ENCODE assay signal across 15 cellular contexts in the genomic region with DNA sequence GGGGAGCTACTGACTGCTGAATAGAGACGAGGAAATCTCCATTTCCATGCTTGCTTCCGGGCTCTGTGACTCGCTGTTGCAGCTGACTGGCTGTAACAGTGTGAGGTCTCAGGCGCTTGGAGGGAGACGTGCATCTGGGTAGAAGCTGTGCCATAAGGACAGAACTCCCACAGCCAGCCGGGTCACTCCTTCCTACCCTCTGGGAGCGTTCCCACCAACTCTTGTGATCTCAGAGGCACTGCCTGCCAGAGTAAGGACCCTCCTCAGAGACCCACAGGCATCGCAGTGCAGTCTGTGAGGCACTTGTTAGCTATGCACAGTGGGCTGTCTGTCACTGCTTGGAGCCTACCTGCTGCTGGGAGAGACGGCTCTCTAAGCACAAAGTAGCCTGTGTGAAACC.
DNase-seq lines count a peak whose midpoint lies in the region; ATAC-seq, FAIRE-seq and TF ChIP-seq lines count a peak whose summit lies in the region.
"Had no signal": no experiment of that assay in that cellular context is flagged by ENCODE, and none has a peak within 500 bp of the region (broad histone marks: within the 10 kb centered on the region; RNA-seq: fewer than 3 reads in every experiment).

No MANE protein-coding gene starts in this region.

- H3K27me3 Mint-ChIP-seq in activated T-helper 17 cell treated with anti-CD3 and anti-CD28 coated beads, Interleukin-2, amount 50 U/mL, for 72 hours: peaks cover 4% of the 10 kb centered on the region
- H3K27me3 Mint-ChIP-seq in CD14-positive monocyte (ENCODE audit: low read depth in 3 of 3): peaks cover 0 to 3% (median 2%) of the 10 kb centered on the region in 3 donors

- H3K36me3 ChIP-seq in A673 (ENCODE audit: insufficient read depth, low read length, poor library complexity, severe bottlenecking): no peaks in the 10 kb centered on the region
- H3K36me3 ChIP-seq in HepG2 (replicated peaks in 1 of 2; ENCODE audit: control insufficient read depth in 1 of 2, insufficient read depth in 2 of 2, low read length in 2 of 2): no peaks in the 10 kb centered on the region
- H3K36me3 ChIP-seq: gastroesophageal sphincter, SJSA1, thoracic aorta had no signal

- intact Hi-C loops in A673 (cut with micrococcal nuclease; ENCODE audit: unreplicated experiment): no loop called here
- intact Hi-C loops in HepG2 (cut with micrococcal nuclease; ENCODE audit: unreplicated experiment): loop anchor here (10.0 kb wide), 1 partner anchor 167 kb away; no protein-coding TSS in a partner anchor
- intact Hi-C loops in CD14-positive monocyte (cut with micrococcal nuclease): no loop called here

- H2AFZ ChIP-seq in HepG2 (ENCODE audit: low read length): no peak overlapping the region

- H3K9me3 ChIP-seq in A673 (ENCODE audit: low read depth, low read length, poor library complexity, severe bottlenecking) (no peaks in the 10 kb centered on the region), HepG2 (ENCODE audit: low read length) (no peaks in the 10 kb centered on the region)
- H3K9me3 ChIP-seq: gastroesophageal sphincter, thoracic aorta had no signal

- TF ChIP-seq EP300 in HepG2 (IDR thresholded peaks at IDR 0.05; ENCODE audit: low read depth in 2 of 2, low read length in 2 of 2): no peak
- TF ChIP-seq EP300 in HepG2 (CRISPR knock-in tag; IDR thresholded peaks at IDR 0.05; ENCODE audit: borderline replicate concordance): no peak

- peak; percentile 83 for ATAC-seq in HG02798 (IDR thresholded peaks at IDR 0.05; ENCODE audit: poor library complexity, unreplicated experiment)
- no peak for ATAC-seq in activated T-helper 17 cell treated with anti-CD3 and anti-CD28 coated beads, Interleukin-2, amount 50 U/mL, for 72 hours (replicated peaks)
- peak; percentile 79 for ATAC-seq in HepG2
- ATAC-seq in GM19452 (IDR thresholded peaks at IDR 0.05; ENCODE audit: unreplicated experiment): no peak
- no peak for ATAC-seq in HG03039 (IDR thresholded peaks at IDR 0.05; ENCODE audit: unreplicated experiment)
- ATAC-seq: gastroesophageal sphincter had no signal

- no peaks in the 10 kb centered on the region for H4K20me1 ChIP-seq in HepG2 (ENCODE audit: insufficient read depth, low read length)

- H3K4me3 ChIP-seq in A673 (ENCODE audit: low read depth, low read length, poor library complexity, severe bottlenecking) (no peak overlapping the region), HepG2 (replicated peaks in 1 of 3; ENCODE audit: insufficient read depth in 1 of 3, low read depth in 2 of 3, low read length in 3 of 3) (peak overlapping the region in 1 of 3 experiments; percentile 11; a peak in 1 of 6 replicates)
- H3K4me3 ChIP-seq: gastroesophageal sphincter, SJSA1, thoracic aorta had no signal

- DNase-seq in A673 (ENCODE audit: low spot score) (peak; percentile 35), HepG2 (ENCODE audit: low spot score) (no peak), CD14-positive monocyte (ENCODE audit: low spot score) (no peak), NCI-H82 (lab: John Stamatoyannopoulos, UW) (no peak)
- DNase-seq: 8988T; NCI-H2081 treated with DMSO at 0.1 percent for 48 hours; stimulated activated CD4-positive, alpha-beta T cell treated with anti-CD3 and anti-CD28 coated beads, Interleukin-1b, Interleukin-23, amount 100 ng/mL, for 48 hours had no signal

- H3K36me3 Mint-ChIP-seq in activated T-helper 17 cell treated with anti-CD3 and anti-CD28 coated beads, Interleukin-2, amount 50 U/mL, for 72 hours (ENCODE audit: low read depth): no peaks in the 10 kb centered on the region
- H3K36me3 Mint-ChIP-seq in CD14-positive monocyte: no peaks in the 10 kb centered on the region

- no peak for TF ChIP-seq POLR2A in HepG2 (IDR thresholded peaks at IDR 0.05; ENCODE audit: insufficient read depth in 1 of 2, low read depth in 2 of 2, low read length in 2 of 2)

- 15% methylated on average over 5 of the region's 9 CpGs for WGBS in HepG2 (ENCODE audit: low lambda C conversion rate)

- no peaks in the 10 kb centered on the region for H3K27me3 ChIP-seq in A673 (replicated peaks; ENCODE audit: insufficient read depth, low read depth, low read length, poor library complexity)
- H3K27me3 ChIP-seq in HepG2 (ENCODE audit: control insufficient read depth in 1 of 2, insufficient read depth in 2 of 2, low read length in 2 of 2): peaks cover 0 to 8% of the 10 kb centered on the region in 2 experiments; a peak in 1 of 5 replicates
- H3K27me3 ChIP-seq: gastroesophageal sphincter, SJSA1 had no signal

- FAIRE-seq in HepG2 (lab: Jason Lieb, UNC): no peak
- FAIRE-seq: bronchial epithelial cell had no signal

- POLR2A ChIA-PET in A673 (lab: Charles Lee; ENCODE audit: low non-redundant PET): no interaction called here
- POLR2A ChIA-PET in HepG2 (lab: Yijun Ruan, JAX): no interaction called here

- CTCF ChIA-PET in A673 (lab: Charles Lee): no interaction called here
- CTCF ChIA-PET in HepG2 (lab: Yijun Ruan, JAX; ENCODE audit: low intra/inter-chr PET ratio, low total read pairs): no interaction called here

- BruUV-seq in A673 (replicated peaks; lab: Mats Ljungman, UMichigan) (no TSS peak), HepG2 (replicated peaks; lab: Mats Ljungman, UMichigan) (no TSS peak)

- H3K4me1 Mint-ChIP-seq in activated T-helper 17 cell treated with anti-CD3 and anti-CD28 coated beads, Interleukin-2, amount 50 U/mL, for 72 hours: no peaks in the 10 kb centered on the region
- H3K4me1 Mint-ChIP-seq in CD14-positive monocyte: no peaks in the 10 kb centered on the region

- H3K4me2 ChIP-seq in HepG2 (ENCODE audit: low read depth, low read length): peak overlapping the region; percentile 41

- TF ChIP-seq CTCF in A673 (conservative IDR thresholded peaks at IDR 0.05; ENCODE audit: low read depth, low read length) (no peak), HepG2 (CRISPR knock-in tag; IDR thresholded peaks at IDR 0.05) (no peak), CD14-positive monocyte (IDR thresholded peaks at IDR 0.05) (no peak)

- no peak overlapping the region for H3K9ac ChIP-seq in HepG2 (ENCODE audit: insufficient read depth, low read depth, low read length)

- H3K27ac Mint-ChIP-seq in activated T-helper 17 cell treated with anti-CD3 and anti-CD28 coated beads, Interleukin-2, amount 50 U/mL, for 72 hours: no peak overlapping the region
- no peak overlapping the region for H3K27ac Mint-ChIP-seq in CD14-positive monocyte

- H3K9me3 Mint-ChIP-seq in activated T-helper 17 cell treated with anti-CD3 and anti-CD28 coated beads, Interleukin-2, amount 50 U/mL, for 72 hours: no peaks in the 10 kb centered on the region
- peaks cover 0 to 17% (median 8%) of the 10 kb centered on the region in 7 donors for H3K9me3 Mint-ChIP-seq in CD14-positive monocyte

- H3K4me1 ChIP-seq in A673 (ENCODE audit: insufficient read depth, low read length, poor library complexity, severe bottlenecking) (no peaks in the 10 kb centered on the region), HepG2 (ENCODE audit: insufficient read depth, low read length) (peaks cover 15% of the 10 kb centered on the region; the same call in 1 of the 2 replicates)
- H3K4me1 ChIP-seq: gastroesophageal sphincter, SJSA1 had no signal

- in situ Hi-C loops in HepG2 (cut with HindIII; ENCODE audit: extremely low pct_ligation_motif_present, low pct_unique_long_range_greater_than_20kb): no loop called here

- H3K27ac ChIP-seq in A673 (ENCODE audit: low read depth, low read length, poor library complexity, severe bottlenecking): no peak overlapping the region
- no peak overlapping the region for H3K27ac ChIP-seq in HepG2 (ENCODE audit: extremely low read length, insufficient read depth, low read length)
- H3K27ac ChIP-seq: gastroesophageal sphincter, SJSA1, thoracic aorta had no signal

- H3K79me2 ChIP-seq in HepG2 (ENCODE audit: insufficient read depth, low read length): no peaks in the 10 kb centered on the region

- H3K4me3 Mint-ChIP-seq in activated T-helper 17 cell treated with anti-CD3 and anti-CD28 coated beads, Interleukin-2, amount 50 U/mL, for 72 hours: peak overlapping the region; percentile 22
- H3K4me3 Mint-ChIP-seq in CD14-positive monocyte: no peak overlapping the region

- no peak for TF ChIP-seq RAD21 in HepG2 (CRISPR knock-in tag; IDR thresholded peaks at IDR 0.05)

TF ChIP-seq in HepG2, 621 proteins besides CTCF, POLR2A, EP300 and RAD21 (continues in another document):
- TF ChIP-seq, protein P1, sequence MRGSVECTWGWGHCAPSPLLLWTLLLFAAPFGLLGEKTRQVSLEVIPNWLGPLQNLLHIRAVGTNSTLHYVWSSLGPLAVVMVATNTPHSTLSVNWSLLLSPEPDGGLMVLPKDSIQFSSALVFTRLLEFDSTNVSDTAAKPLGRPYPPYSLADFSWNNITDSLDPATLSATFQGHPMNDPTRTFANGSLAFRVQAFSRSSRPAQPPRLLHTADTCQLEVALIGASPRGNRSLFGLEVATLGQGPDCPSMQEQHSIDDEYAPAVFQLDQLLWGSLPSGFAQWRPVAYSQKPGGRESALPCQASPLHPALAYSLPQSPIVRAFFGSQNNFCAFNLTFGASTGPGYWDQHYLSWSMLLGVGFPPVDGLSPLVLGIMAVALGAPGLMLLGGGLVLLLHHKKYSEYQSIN (CRISPR knock-in tag; IDR thresholded peaks at IDR 0.05; ENCODE audit: borderline replicate concordance): no peak
- TF ChIP-seq, protein P2, sequence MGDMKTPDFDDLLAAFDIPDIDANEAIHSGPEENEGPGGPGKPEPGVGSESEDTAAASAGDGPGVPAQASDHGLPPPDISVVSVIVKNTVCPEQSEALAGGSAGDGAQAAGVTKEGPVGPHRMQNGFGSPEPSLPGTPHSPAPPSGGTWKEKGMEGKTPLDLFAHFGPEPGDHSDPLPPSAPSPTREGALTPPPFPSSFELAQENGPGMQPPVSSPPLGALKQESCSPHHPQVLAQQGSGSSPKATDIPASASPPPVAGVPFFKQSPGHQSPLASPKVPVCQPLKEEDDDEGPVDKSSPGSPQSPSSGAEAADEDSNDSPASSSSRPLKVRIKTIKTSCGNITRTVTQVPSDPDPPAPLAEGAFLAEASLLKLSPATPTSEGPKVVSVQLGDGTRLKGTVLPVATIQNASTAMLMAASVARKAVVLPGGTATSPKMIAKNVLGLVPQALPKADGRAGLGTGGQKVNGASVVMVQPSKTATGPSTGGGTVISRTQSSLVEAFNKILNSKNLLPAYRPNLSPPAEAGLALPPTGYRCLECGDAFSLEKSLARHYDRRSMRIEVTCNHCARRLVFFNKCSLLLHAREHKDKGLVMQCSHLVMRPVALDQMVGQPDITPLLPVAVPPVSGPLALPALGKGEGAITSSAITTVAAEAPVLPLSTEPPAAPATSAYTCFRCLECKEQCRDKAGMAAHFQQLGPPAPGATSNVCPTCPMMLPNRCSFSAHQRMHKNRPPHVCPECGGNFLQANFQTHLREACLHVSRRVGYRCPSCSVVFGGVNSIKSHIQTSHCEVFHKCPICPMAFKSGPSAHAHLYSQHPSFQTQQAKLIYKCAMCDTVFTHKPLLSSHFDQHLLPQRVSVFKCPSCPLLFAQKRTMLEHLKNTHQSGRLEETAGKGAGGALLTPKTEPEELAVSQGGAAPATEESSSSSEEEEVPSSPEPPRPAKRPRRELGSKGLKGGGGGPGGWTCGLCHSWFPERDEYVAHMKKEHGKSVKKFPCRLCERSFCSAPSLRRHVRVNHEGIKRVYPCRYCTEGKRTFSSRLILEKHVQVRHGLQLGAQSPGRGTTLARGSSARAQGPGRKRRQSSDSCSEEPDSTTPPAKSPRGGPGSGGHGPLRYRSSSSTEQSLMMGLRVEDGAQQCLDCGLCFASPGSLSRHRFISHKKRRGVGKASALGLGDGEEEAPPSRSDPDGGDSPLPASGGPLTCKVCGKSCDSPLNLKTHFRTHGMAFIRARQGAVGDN (CRISPR knock-in tag; IDR thresholded peaks at IDR 0.05): peak; percentile 26; the same call in 1 of the 2 replicates

Comparison
In these comparisons a context has a peak if more than half of its experiments do, and no peak if none do; other contexts are left out.
1. ATAC-seq: peak in HG02798 (single experiment) and HepG2 (single experiment); none in activated T-helper 17 cell treated with anti-CD3 and anti-CD28 coated beads, Interleukin-2, amount 50 U/mL, for 72 hours (single experiment), GM19452 (single experiment) and HG03039 (single experiment).